Comparison of ENCODE assay signal across 9 cellular contexts in genomic region chr1:62621907-62622306, GRCh38. TPM values are rescaled to one million over a fixed set of nuclear protein-coding genes. Genes with fewer than 3 reads are reported as not detected.
DNase-seq lines count a peak whose midpoint lies in the region; ATAC-seq and TF ChIP-seq lines count a peak whose summit lies in the region.
"Had no signal": no experiment of that assay in that cellular context is flagged by ENCODE, and none has a peak within 500 bp of the region (broad histone marks: within the 10 kb centered on the region; RNA-seq: fewer than 3 reads in every experiment).

No MANE protein-coding gene starts in this region.

- no peak overlapping the region for H3K4me3 Mint-ChIP-seq in endothelial cell (ENCODE audit: unreplicated experiment)
- H3K4me3 Mint-ChIP-seq: IgD-negative memory B cell had no signal

- no peak overlapping the region for H2AFZ ChIP-seq in hepatocyte

- H3K4me3 ChIP-seq in BJ (ENCODE audit: low read depth, low read length) (no peak overlapping the region), RWPE2 (ENCODE audit: severe bottlenecking) (no peak overlapping the region), hepatocyte (no peak overlapping the region), testis (no peak overlapping the region)

- CTCF ChIA-PET in BJ (lab: Yijun Ruan, JAX) = interaction anchor here (1.3 kb wide), 1 partner anchor 8 kb away, joined by 3 read pairs; no protein-coding TSS in a partner anchor

- H3K27me3 Mint-ChIP-seq in endothelial cell (ENCODE audit: unreplicated experiment) = no peaks in the 10 kb centered on the region
- H3K27me3 Mint-ChIP-seq: IgD-negative memory B cell had no signal

- no peaks in the 10 kb centered on the region for H3K4me1 Mint-ChIP-seq in endothelial cell (ENCODE audit: unreplicated experiment)

- H3K36me3 ChIP-seq in BJ (ENCODE audit: control insufficient read depth, insufficient read depth, low read length) = no peaks in the 10 kb centered on the region; the same call in 1 of the 2 replicates
- peaks cover 16% of the 10 kb centered on the region for H3K36me3 ChIP-seq in RWPE2 (ENCODE audit: low read depth)
- no peaks in the 10 kb centered on the region for H3K36me3 ChIP-seq in hepatocyte (replicated peaks; ENCODE audit: insufficient read depth, low read depth)
- H3K36me3 ChIP-seq in testis (ENCODE audit: low read depth, missing control alignments) = no peaks in the 10 kb centered on the region

- H3K4me1 ChIP-seq in RWPE2 (ENCODE audit: insufficient read depth, poor library complexity, severe bottlenecking) (peaks cover 10% of the 10 kb centered on the region), hepatocyte (ENCODE audit: insufficient read depth) (no peaks in the 10 kb centered on the region), testis (no peaks in the 10 kb centered on the region)

- WGBS in hepatocyte (ENCODE audit: low lambda C conversion rate, missing lambda C conversion rate) = 95% methylated on average over 1 of the region's 1 CpG
- WGBS in testis, 2 donors = 94% methylated on average over 1 of the region's 1 CpG

- H3K27ac ChIP-seq in RWPE2 (ENCODE audit: poor library complexity, severe bottlenecking) (no peak overlapping the region), hepatocyte (peak overlapping the region; percentile 9), testis (no peak overlapping the region)

- H3K9me2 ChIP-seq in hepatocyte (replicated peaks; ENCODE audit: insufficient read depth) = no peaks in the 10 kb centered on the region

- no peak overlapping the region for H3K27ac Mint-ChIP-seq in endothelial cell (ENCODE audit: unreplicated experiment)
- H3K27ac Mint-ChIP-seq: IgD-negative memory B cell had no signal

- no peak for TF ChIP-seq POLR2A in testis (IDR thresholded peaks at IDR 0.05)

- peak; percentile 95 for ATAC-seq in GM19035 (IDR thresholded peaks at IDR 0.05; ENCODE audit: unreplicated experiment)
- ATAC-seq in HG03103 (IDR thresholded peaks at IDR 0.05; ENCODE audit: low read depth, unreplicated experiment) = peak; percentile 91
- peak; percentile 93 for ATAC-seq in RWPE2 (ENCODE audit: low read depth)

- TF ChIP-seq CTCF in BJ (IDR thresholded peaks at IDR 0.05; ENCODE audit: insufficient read depth, low read depth, low read length) (no peak), RWPE2 (IDR thresholded peaks at IDR 0.05; ENCODE audit: poor library complexity, severe bottlenecking) (no peak), hepatocyte (IDR thresholded peaks at IDR 0.05; ENCODE audit: poor library complexity) (no peak), testis (IDR thresholded peaks at IDR 0.05) (no peak), endothelial cell (IDR thresholded peaks at IDR 0.05; ENCODE audit: unreplicated experiment) (no peak)

- H3K36me3 Mint-ChIP-seq in endothelial cell (ENCODE audit: low read depth, unreplicated experiment) = no peaks in the 10 kb centered on the region

- H3K4me2 ChIP-seq in hepatocyte = no peak overlapping the region

- peak; percentile 88 for DNase-seq in BJ (ENCODE audit: low read depth)
- DNase-seq in RWPE2 (ENCODE audit: low spot score) = no peak
- peak; percentile 74 for DNase-seq in hepatocyte (ENCODE audit: low spot score)
- no peak for DNase-seq in testis
- no peak for DNase-seq in SK-N-DZ (ENCODE audit: low spot score)
- DNase-seq in endothelial cell (ENCODE audit: low spot score) = no peak

- no peaks in the 10 kb centered on the region for H4K20me1 ChIP-seq in hepatocyte (ENCODE audit: insufficient read depth, poor library complexity, severe bottlenecking)

- H3K9me3 ChIP-seq in RWPE2 (ENCODE audit: severe bottlenecking) = no peaks in the 10 kb centered on the region
- H3K9me3 ChIP-seq in hepatocyte (ENCODE audit: low read depth) = no peaks in the 10 kb centered on the region
- H3K9me3 ChIP-seq in testis = no peaks in the 10 kb centered on the region

- POLR2A ChIA-PET in BJ (lab: Charles Lee) = interaction anchor here (0.9 kb wide), 1 partner anchor 55 kb away, joined by 4 read pairs; no protein-coding TSS in a partner anchor

- H3K79me2 ChIP-seq in hepatocyte = no peaks in the 10 kb centered on the region

- intact Hi-C loops in testis (cut with DNase I; ENCODE audit: low total_unique reads) = no loop called here

- H3K27me3 ChIP-seq in BJ (ENCODE audit: control insufficient read depth, insufficient read depth, low read length) (no peaks in the 10 kb centered on the region), RWPE2 (ENCODE audit: insufficient read depth, poor library complexity, severe bottlenecking) (no peaks in the 10 kb centered on the region), hepatocyte (no peaks in the 10 kb centered on the region), testis (no peaks in the 10 kb centered on the region)

- H3K9me3 Mint-ChIP-seq in endothelial cell (ENCODE audit: unreplicated experiment) = no peaks in the 10 kb centered on the region
- H3K9me3 Mint-ChIP-seq: IgD-negative memory B cell had no signal

RNA-seq across cellular contexts. Expression of gene ANGPTL3, which starts 24.6 kb away (rescaled TPM):
- polyA plus RNA-seq in BJ (2011; rRNA removed) (not detected in 2 replicates), hepatocyte (23.8 and 42.2 TPM in 2 replicates), testis (ENCODE audit: insufficient read depth, low read depth, low replicate concordance) (0.25 TPM)
- polyA minus RNA-seq in BJ (2011; rRNA and poly(A)+ RNA removed) = not detected in 2 replicates
- total RNA-seq in hepatocyte (81.8 and 88.6 TPM in 2 replicates), testis (not detected), endothelial cell (ENCODE audit: unreplicated experiment) (not detected)
- not detected in 2 replicates for polyA plus RNA-seq in SK-N-DZ (2014; cell fraction: cytosol; rRNA removed)
- not detected in 2 replicates for polyA plus RNA-seq in SK-N-DZ (2014; cell fraction: nucleus; rRNA removed)
- polyA plus RNA-seq: IgD-negative memory B cell had no signal

Comparison
In these comparisons a context has a peak if more than half of its experiments do, and no peak if none do; other contexts are left out.
1. DNase-seq: peak in BJ (single experiment) and hepatocyte (single experiment); none in RWPE2 (single experiment), testis (single experiment), SK-N-DZ (single experiment) and endothelial cell (single experiment).
2. RNA of gene ANGPTL3, which starts 24.6 kb away (total RNA-seq): 81.8 to 88.6 TPM in hepatocyte; not detected in testis and not detected in endothelial cell (single experiment); every median in the first group is over 10 times any median in the second.
3. Peak in every context shown above with its lines, with median percentiles within 50 percentile points of each other: ATAC-seq.